Comparison of ENCODE assay signal across 27 cellular contexts in genomic region chr1:244614879-244615278, GRCh38.
"Had no signal": no experiment of that assay in that cellular context is flagged by ENCODE, and none has a peak within 500 bp of the region (broad histone marks: within the 10 kb centered on the region; RNA-seq: fewer than 3 reads in every experiment).

No MANE protein-coding gene starts in this region.

- H3K36me3 Mint-ChIP-seq: activated CD8-positive, alpha-beta memory T cell treated with anti-CD3 and anti-CD28 coated beads, Interleukin-2, amount 10 ng/mL, durations not matched to agents 7 days and 5 days; activated naive CD4-positive, alpha-beta T cell treated with anti-CD3 and anti-CD28 coated beads, Interleukin-2, amount 50 U/mL, for 72 hours; brain; immature natural killer cell had no signal

- H3K4me3 ChIP-seq: cardiac muscle cell, coronary artery, dorsolateral prefrontal cortex, gastroesophageal sphincter, hepatocyte, right lobe of liver, skin epidermis, thoracic aorta, uterus had no signal

- H3K9me3 Mint-ChIP-seq: activated naive CD4-positive, alpha-beta T cell treated with anti-CD3 and anti-CD28 coated beads, Interleukin-2, amount 50 U/mL, for 72 hours; activated T-helper 2 cell treated with anti-CD3 and anti-CD28 coated beads, Interferon-gamma antibody, Interleukin-2, Interleukin-4, amounts not matched to agents 10 μg/mL and 5 μg/mL and 100 μg/mL, durations not matched to agents 14 hours and 24 hours and 36 hours; brain; immature natural killer cell; naive thymus-derived CD8-positive, alpha-beta T cell; T-helper 1 cell treated with Interleukin-12 subunit alpha and Interleukin-12 subunit beta and Interleukin-4 antibody, amounts not matched to agents 30 μg/mL and 1 μg/mL, for 36 hours had no signal

- ATAC-seq: activated CD8-positive, alpha-beta memory T cell treated with anti-CD3 and anti-CD28 coated beads, Interleukin-2, amount 10 ng/mL, durations not matched to agents 7 days and 5 days; activated CD8-positive, alpha-beta T cell treated with anti-CD3 and anti-CD28 coated beads, Interleukin-2, amount 10 ng/mL, durations not matched to agents 7 days and 5 days; activated naive CD4-positive, alpha-beta T cell treated with anti-CD3 and anti-CD28 coated beads, Interleukin-2, amount 50 U/mL, for 72 hours; gastroesophageal sphincter; naive thymus-derived CD8-positive, alpha-beta T cell; stimulated activated naive CD8-positive, alpha-beta T cell treated with anti-CD3 and anti-CD28 coated beads, Interleukin-15, Interleukin-2, amounts not matched to agents 100 U/mL and 50 U/mL, for 24 hours had no signal

- H3K36me3 ChIP-seq: cardiac muscle cell, gastroesophageal sphincter, right lobe of liver, thoracic aorta, uterus had no signal

- H3K9me3 ChIP-seq: gastroesophageal sphincter, right lobe of liver, thoracic aorta, uterus had no signal

- H3K4me1 ChIP-seq: gastroesophageal sphincter, right lobe of liver, uterus had no signal

- H3K4me2 ChIP-seq: hepatocyte had no signal

- H2AFZ ChIP-seq: hepatocyte had no signal

- H3K4me1 Mint-ChIP-seq: brain, immature natural killer cell had no signal

- H3K27ac Mint-ChIP-seq: activated CD8-positive, alpha-beta memory T cell treated with anti-CD3 and anti-CD28 coated beads, Interleukin-2, amount 10 ng/mL, durations not matched to agents 7 days and 5 days; activated CD8-positive, alpha-beta T cell treated with anti-CD3 and anti-CD28 coated beads, Interleukin-2, amount 10 ng/mL, durations not matched to agents 7 days and 5 days; activated naive CD4-positive, alpha-beta T cell treated with anti-CD3 and anti-CD28 coated beads, Interleukin-2, amount 50 U/mL, for 72 hours; activated T-helper 2 cell treated with anti-CD3 and anti-CD28 coated beads, Interferon-gamma antibody, Interleukin-2, Interleukin-4, amounts not matched to agents 10 μg/mL and 5 μg/mL and 100 μg/mL, durations not matched to agents 14 hours and 24 hours and 36 hours; brain; immature natural killer cell; naive thymus-derived CD8-positive, alpha-beta T cell; T-helper 1 cell treated with Interleukin-12 subunit alpha and Interleukin-12 subunit beta and Interleukin-4 antibody, amounts not matched to agents 30 μg/mL and 1 μg/mL, for 36 hours had no signal

- H3K27ac ChIP-seq: cardiac muscle cell, coronary artery, dorsolateral prefrontal cortex, gastroesophageal sphincter, right lobe of liver, skin epidermis, thoracic aorta, uterus had no signal

- H3K79me2 ChIP-seq: hepatocyte had no signal

- H3K27me3 Mint-ChIP-seq: brain; naive thymus-derived CD8-positive, alpha-beta T cell had no signal

- H3K4me3 Mint-ChIP-seq: activated CD8-positive, alpha-beta memory T cell treated with anti-CD3 and anti-CD28 coated beads, Interleukin-2, amount 10 ng/mL, durations not matched to agents 7 days and 5 days; activated CD8-positive, alpha-beta T cell treated with anti-CD3 and anti-CD28 coated beads, Interleukin-2, amount 10 ng/mL, durations not matched to agents 7 days and 5 days; brain; immature natural killer cell; naive thymus-derived CD8-positive, alpha-beta T cell; T-helper 1 cell treated with Interleukin-12 subunit alpha and Interleukin-12 subunit beta and Interleukin-4 antibody, amounts not matched to agents 30 μg/mL and 1 μg/mL, for 36 hours had no signal

- DNase-seq: activated CD8-positive, alpha-beta memory T cell treated with anti-CD3 and anti-CD28 coated beads, Interleukin-2, amount 10 ng/mL, durations not matched to agents 7 days and 5 days; activated CD8-positive, alpha-beta T cell treated with anti-CD3 and anti-CD28 coated beads, Interleukin-2, amount 10 ng/mL, durations not matched to agents 7 days and 5 days; activated T-cell treated with anti-CD3 and anti-CD28 coated beads, Interleukin-2, amount 50 U/mL, for 48 hours; dorsolateral prefrontal cortex; effector memory CD4-positive, alpha-beta T cell; erythroblast; immature natural killer cell; kidney; naive thymus-derived CD8-positive, alpha-beta T cell; posterior cingulate gyrus; stimulated activated CD4-positive, alpha-beta T cell treated with anti-CD3 and anti-CD28 coated beads, Interleukin-12 subunit alpha, Interleukin-12 subunit beta, amount 100 ng/mL, for 4 hours; stimulated activated CD4-positive, alpha-beta T cell treated with anti-CD3 and anti-CD28 coated beads, Interleukin-4, amount 100 ng/mL, for 1 hour; stimulated activated naive CD8-positive, alpha-beta T cell treated with anti-CD3 and anti-CD28 coated beads, Interleukin-15, Interleukin-2, amounts not matched to agents 100 U/mL and 50 U/mL, for 24 hours; SW 1271; T1000; uterus had no signal

- H3K27me3 ChIP-seq: cardiac muscle cell, dorsolateral prefrontal cortex, gastroesophageal sphincter, hepatocyte, right lobe of liver, uterus had no signal
